ENCODE assay signal across 12 cellular contexts in genomic region chr14:75341639-75342038, GRCh38.
DNase-seq lines count a peak whose midpoint lies in the region; ATAC-seq and TF ChIP-seq lines count a peak whose summit lies in the region.
"Had no signal": no experiment of that assay in that cellular context is flagged by ENCODE, and none has a peak within 500 bp of the region (broad histone marks: within the 10 kb centered on the region; RNA-seq: fewer than 3 reads in every experiment).

No MANE protein-coding gene starts in this region.

- H3K4me3 ChIP-seq in cardiac fibroblast (replicated peaks in 1 of 2; ENCODE audit: low read depth in 2 of 2, low read length in 2 of 2) (no peak overlapping the region), transverse colon (no peak overlapping the region)

- intact Hi-C loops in transverse colon (cut with DNase I; ENCODE audit: low total_unique reads): no loop called here

- H3K36me3 ChIP-seq in transverse colon: no peaks in the 10 kb centered on the region

- no peaks in the 10 kb centered on the region for H3K9me3 ChIP-seq in transverse colon

- H3K4me1 ChIP-seq in transverse colon: peaks cover 0 to 22% (median 1%) of the 10 kb centered on the region in 4 donors

- H3K27ac ChIP-seq in transverse colon: peak overlapping the region; percentile 54 to 72 (median 66)

- no peak for TF ChIP-seq POLR2A in transverse colon (IDR thresholded peaks at IDR 0.05)

- no peak for ATAC-seq in HG02571 (IDR thresholded peaks at IDR 0.05; ENCODE audit: unreplicated experiment)

- no peaks in the 10 kb centered on the region for H3K27me3 ChIP-seq in transverse colon

- no peak for TF ChIP-seq EP300 in transverse colon (IDR thresholded peaks at IDR 0.05; ENCODE audit: low read depth)

- no peak for TF ChIP-seq CTCF in cardiac fibroblast (IDR thresholded peaks at IDR 0.05; ENCODE audit: low read depth, low read length)
- no peak for TF ChIP-seq CTCF in transverse colon (IDR thresholded peaks at IDR 0.05)

- in situ Hi-C loops in transverse colon (cut with MboI; ENCODE audit: low pct_ligation_motif_present in 1 of 4, low pct_unique_long_range_greater_than_20kb in 1 of 4, low sequenced_read_pairs in 3 of 4): no loop called here

- DNase-seq in NOMO-1 (lab: John Stamatoyannopoulos, UW; ENCODE audit: unreplicated experiment in 2 of 2) (peak; percentile 73 to 92), cardiac fibroblast (ENCODE audit: low read depth in 2 of 2) (peak; percentile 35 to 39), medulla oblongata (ENCODE audit: extremely low spot score) (peak; percentile 78), transverse colon (no peak), NCI-H524 (lab: John Stamatoyannopoulos, UW) (no peak), HPDE6-E6E7 (ENCODE audit: extremely low spot score) (no peak)
- DNase-seq: EL; NCI-H1048; NCI-H748 treated with DMSO at 0.1 percent for 48 hours; stimulated activated CD4-positive, alpha-beta T cell treated with anti-CD3 and anti-CD28 coated beads, Interleukin-2, amount 100 ng/mL, for 48 hours; T-helper 9 cell had no signal

Comparison
In these comparisons a context has a peak if more than half of its experiments do, and no peak if none do; other contexts are left out.
1. DNase-seq: peak in NOMO-1 (2 of 2), cardiac fibroblast (2 of 2) and medulla oblongata (single experiment); none in transverse colon (single experiment), NCI-H524 (0 of 2) and HPDE6-E6E7 (single experiment).